Comparison of ENCODE assay signal across 9 cellular contexts in genomic region chr17:62778990-62779681, GRCh38. TPM values are rescaled to one million over a fixed set of nuclear protein-coding genes. Genes with fewer than 3 reads are reported as not detected.
DNase-seq lines count a peak whose midpoint lies in the region; ATAC-seq and TF ChIP-seq lines count a peak whose summit lies in the region.
"Had no signal": no experiment of that assay in that cellular context is flagged by ENCODE, and none has a peak within 500 bp of the region (broad histone marks: within the 10 kb centered on the region; RNA-seq: fewer than 3 reads in every experiment).

No MANE protein-coding gene starts in this region.

- H3K4me3 Mint-ChIP-seq in Caco-2 (ENCODE audit: unreplicated experiment), result peak overlapping the region; percentile 36

- ATAC-seq in HG03108 (IDR thresholded peaks at IDR 0.05; ENCODE audit: unreplicated experiment) (no peak), GM19351 (IDR thresholded peaks at IDR 0.05; ENCODE audit: unreplicated experiment) (no peak)
- ATAC-seq: GM12878 had no signal

- no peaks in the 10 kb centered on the region for H3K36me3 ChIP-seq in Caco-2 (ENCODE audit: control insufficient read depth, insufficient read depth, low read length)

- peaks cover 8% of the 10 kb centered on the region for H3K27me3 Mint-ChIP-seq in Caco-2 (ENCODE audit: insufficient read depth, unreplicated experiment)

- 0 out of 2 replicates have a peak, but pooled peaks cover 5% of the 10 kb centered on the region for H3K4me1 ChIP-seq in Caco-2

- no peaks in the 10 kb centered on the region for H3K27me3 ChIP-seq in Caco-2 (replicated peaks; ENCODE audit: control insufficient read depth, insufficient read depth, low read length)

- H3K9me3 Mint-ChIP-seq in Caco-2 (ENCODE audit: unreplicated experiment), result peaks cover 15% of the 10 kb centered on the region

- DNase-seq in Caco-2 (peak; percentile 18 to 48), NCI-H1436 (lab: John Stamatoyannopoulos, UW) (peak; percentile 89), astrocyte of the hippocampus (ENCODE audit: low read depth, low spot score) (peak; percentile 95), mucosa of gallbladder (ENCODE audit: low spot score) (peak; percentile 69), HuH-7 (ENCODE audit: low spot score) (no peak), NOMO-1 treated with DMSO at 0.1 percent for 48 hours (lab: John Stamatoyannopoulos, UW; ENCODE audit: unreplicated experiment) (no peak)

- no peaks in the 10 kb centered on the region for H3K36me3 Mint-ChIP-seq in Caco-2 (ENCODE audit: insufficient read depth, unreplicated experiment)

- CTCF ChIA-PET in Caco-2 (lab: Charles Lee), result no interaction called here

- no peak overlapping the region for H3K4me3 ChIP-seq in Caco-2 (ENCODE audit: low read depth, low read length)
- H3K4me3 ChIP-seq: GM12878 had no signal

- no peak overlapping the region for H3K27ac Mint-ChIP-seq in Caco-2 (ENCODE audit: unreplicated experiment)

- POLR2A ChIA-PET in Caco-2 (lab: Charles Lee), result no interaction called here

- no TSS peak for BruUV-seq in Caco-2 (replicated peaks; lab: Mats Ljungman, UMichigan)

- H3K9me3 ChIP-seq in Caco-2, result no peaks in the 10 kb centered on the region

- no peak for TF ChIP-seq CTCF in Caco-2 (IDR thresholded peaks at IDR 0.05; ENCODE audit: insufficient read depth in 1 of 2, low read depth in 1 of 2, low read length in 1 of 2, severe bottlenecking in 1 of 2, unreplicated experiment in 1 of 2)

- intact Hi-C loops in Caco-2 (cut with micrococcal nuclease; ENCODE audit: unreplicated experiment), result no loop called here

- H3K4me1 Mint-ChIP-seq in Caco-2 (ENCODE audit: low read depth, unreplicated experiment), result peaks cover 12% of the 10 kb centered on the region

RNA-seq across cellular contexts. Expression of gene MARCHF10, which starts 29.0 kb away (rescaled TPM):
- total RNA-seq in Caco-2 (2022) (not detected in 2 replicates), mucosa of gallbladder (0.75 TPM)

Comparison
In these comparisons a context has a peak if more than half of its experiments do, and no peak if none do; other contexts are left out.
1. DNase-seq: peak in Caco-2 (2 of 2), NCI-H1436 (single experiment), astrocyte of the hippocampus (single experiment) and mucosa of gallbladder (single experiment); none in HuH-7 (single experiment) and NOMO-1 treated with DMSO at 0.1 percent for 48 hours (single experiment).